Comparison of ENCODE assay signal across 13 cellular contexts in the genomic region with DNA sequence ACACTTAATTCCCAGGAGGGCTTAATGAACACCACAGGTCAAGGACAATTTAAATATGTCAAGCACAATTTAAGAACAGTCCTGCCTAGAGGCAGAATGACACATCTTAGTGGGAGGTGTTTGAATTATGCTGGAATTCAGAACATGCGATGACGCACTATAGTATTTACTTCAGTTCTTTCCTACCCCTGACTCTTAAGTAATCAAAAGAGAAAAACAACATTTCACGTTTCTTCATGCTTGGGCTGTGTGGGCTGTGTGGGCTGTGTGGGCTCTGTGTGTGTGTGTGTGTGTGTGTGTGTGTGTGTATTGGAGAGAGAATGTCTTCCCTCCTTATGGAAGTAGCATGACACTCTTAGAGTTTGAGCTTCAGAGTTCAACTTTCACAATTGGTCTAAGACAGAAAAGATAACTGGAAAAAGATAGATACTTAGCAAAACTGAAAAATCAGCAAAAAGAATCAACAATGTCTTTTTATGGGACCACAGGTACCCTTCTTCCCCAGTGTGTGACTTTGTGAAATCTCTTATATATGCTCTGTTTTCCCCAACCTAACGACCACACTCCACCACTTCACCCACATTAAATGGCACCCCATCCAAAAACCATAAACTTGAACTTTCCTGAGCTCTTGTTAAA. TPM values are rescaled to one million over a fixed set of nuclear protein-coding genes. Genes with fewer than 3 reads are reported as not detected.
A peak's percentile ranks its signal among the peaks of the same experiment; 100 is the strongest.
DNase-seq lines count a peak whose midpoint lies in the region; ATAC-seq and TF ChIP-seq lines count a peak whose summit lies in the region.
"Had no signal": no experiment of that assay in that cellular context is flagged by ENCODE, and none has a peak within 500 bp of the region (broad histone marks: within the 10 kb centered on the region; RNA-seq: fewer than 3 reads in every experiment).

No MANE protein-coding gene starts in this region.

- H3K4me2 ChIP-seq in SK-N-SH (peak overlapping the region; percentile 58), fibroblast of lung (ENCODE audit: extremely low read depth, insufficient read depth, low read length) (peak overlapping the region; percentile 76)

- H3K4me3 Mint-ChIP-seq in Calu3 (ENCODE audit: low read depth, unreplicated experiment) (no peak overlapping the region), osteocyte (ENCODE audit: unreplicated experiment) (peak overlapping the region; percentile 24), T-cell (no peak overlapping the region)
- no peak overlapping the region for H3K4me3 Mint-ChIP-seq in T-helper 2 cell treated with Interferon-gamma antibody and Interleukin-4, amounts not matched to agents 5 μg/mL and 100 μg/mL, for 36 hours
- H3K4me3 Mint-ChIP-seq: activated B cell treated with CpG ODN at 0.5 μM for 24 hours; activated naive CD8-positive, alpha-beta T cell treated with anti-CD3 and anti-CD28 coated beads, Interleukin-2, amount 50 U/mL, for 24 hours; immature natural killer cell had no signal

- no peaks in the 10 kb centered on the region for H3K9me3 ChIP-seq in SK-N-SH
- H3K9me3 ChIP-seq in fibroblast of lung (ENCODE audit: control insufficient read depth, insufficient read depth, low read depth, low read length) = no peaks in the 10 kb centered on the region
- no peaks in the 10 kb centered on the region for H3K9me3 ChIP-seq in spleen
- H3K9me3 ChIP-seq: tibial nerve had no signal

- H4K20me1 ChIP-seq in SK-N-SH (ENCODE audit: insufficient read depth) = no peaks in the 10 kb centered on the region
- H4K20me1 ChIP-seq in fibroblast of lung (ENCODE audit: control insufficient read depth, extremely low read depth, insufficient read depth, low read length) = no peaks in the 10 kb centered on the region

- peaks cover 5% of the 10 kb centered on the region for H3K36me3 Mint-ChIP-seq in Calu3 (ENCODE audit: insufficient read depth, unreplicated experiment)
- H3K36me3 Mint-ChIP-seq in osteocyte (ENCODE audit: unreplicated experiment) = no peaks in the 10 kb centered on the region
- no peaks in the 10 kb centered on the region for H3K36me3 Mint-ChIP-seq in T-cell
- no peaks in the 10 kb centered on the region for H3K36me3 Mint-ChIP-seq in T-helper 2 cell treated with Interferon-gamma antibody and Interleukin-4, amounts not matched to agents 5 μg/mL and 100 μg/mL, for 36 hours (ENCODE audit: low read depth)
- H3K36me3 Mint-ChIP-seq: immature natural killer cell had no signal

- H3K4me3 ChIP-seq in SK-N-SH (ENCODE audit: low read depth in 2 of 2, low read length in 1 of 2) (0 out of 4 replicates have a peak overlapping the region, but pooled peaks of 1 of the 2 experiments have one; percentile 8), fibroblast of lung (replicated peaks in 1 of 4; ENCODE audit: control extremely low read depth in 1 of 4, insufficient read depth in 1 of 4, low read depth in 3 of 4, low read length in 4 of 4) (no peak overlapping the region), spleen (no peak overlapping the region)
- H3K4me3 ChIP-seq: tibial nerve had no signal

- H3K9me2 ChIP-seq in SK-N-SH = no peaks in the 10 kb centered on the region

- no TSS peak for BruUV-seq in Calu3 (replicated peaks; lab: Mats Ljungman, UMichigan)

- H3K27me3 ChIP-seq in SK-N-SH (ENCODE audit: insufficient read depth) = no peaks in the 10 kb centered on the region
- H3K27me3 ChIP-seq in fibroblast of lung (ENCODE audit: control insufficient read depth, insufficient read depth, low read length) = no peaks in the 10 kb centered on the region
- no peaks in the 10 kb centered on the region for H3K27me3 ChIP-seq in spleen (replicated peaks in 1 of 7)
- H3K27me3 ChIP-seq: tibial nerve had no signal

- peaks cover 35% of the 10 kb centered on the region for H3K4me1 Mint-ChIP-seq in Calu3 (ENCODE audit: low read depth, unreplicated experiment)
- H3K4me1 Mint-ChIP-seq in osteocyte (ENCODE audit: unreplicated experiment) = peaks cover 60% of the 10 kb centered on the region
- H3K4me1 Mint-ChIP-seq in T-cell = no peaks in the 10 kb centered on the region
- H3K4me1 Mint-ChIP-seq in T-helper 2 cell treated with Interferon-gamma antibody and Interleukin-4, amounts not matched to agents 5 μg/mL and 100 μg/mL, for 36 hours (ENCODE audit: low read depth) = no peaks in the 10 kb centered on the region
- H3K4me1 Mint-ChIP-seq: activated B cell treated with CpG ODN at 0.5 μM for 24 hours; activated naive CD8-positive, alpha-beta T cell treated with anti-CD3 and anti-CD28 coated beads, Interleukin-2, amount 50 U/mL, for 24 hours had no signal

- peak overlapping the region; percentile 30; the same call in 1 of the 2 replicates for H2AFZ ChIP-seq in SK-N-SH (ENCODE audit: low read depth)
- no peak overlapping the region for H2AFZ ChIP-seq in fibroblast of lung (ENCODE audit: low read length)

- peaks cover 29% of the 10 kb centered on the region for H3F3A ChIP-seq in SK-N-SH (replicated peaks; ENCODE audit: insufficient read depth)

- H3K27ac Mint-ChIP-seq in Calu3 (ENCODE audit: unreplicated experiment) = peak overlapping the region; percentile 33
- H3K27ac Mint-ChIP-seq in osteocyte (ENCODE audit: unreplicated experiment) = peak overlapping the region; percentile 84
- H3K27ac Mint-ChIP-seq in T-cell = no peak overlapping the region
- no peak overlapping the region for H3K27ac Mint-ChIP-seq in T-helper 2 cell treated with Interferon-gamma antibody and Interleukin-4, amounts not matched to agents 5 μg/mL and 100 μg/mL, for 36 hours
- H3K27ac Mint-ChIP-seq: activated B cell treated with CpG ODN at 0.5 μM for 24 hours; activated naive CD8-positive, alpha-beta T cell treated with anti-CD3 and anti-CD28 coated beads, Interleukin-2, amount 50 U/mL, for 24 hours; immature natural killer cell had no signal

- H3K27me3 Mint-ChIP-seq in Calu3 (ENCODE audit: unreplicated experiment) (no peaks in the 10 kb centered on the region), osteocyte (ENCODE audit: unreplicated experiment) (no peaks in the 10 kb centered on the region), T-cell (peaks cover 6 to 7% of the 10 kb centered on the region in 2 donors)
- no peaks in the 10 kb centered on the region for H3K27me3 Mint-ChIP-seq in T-helper 2 cell treated with Interferon-gamma antibody and Interleukin-4, amounts not matched to agents 5 μg/mL and 100 μg/mL, for 36 hours (ENCODE audit: low read depth)
- H3K27me3 Mint-ChIP-seq: activated naive CD8-positive, alpha-beta T cell treated with anti-CD3 and anti-CD28 coated beads, Interleukin-2, amount 50 U/mL, for 24 hours had no signal

- ATAC-seq in T-cell (replicated peaks in 1 of 4) = no peak
- ATAC-seq: activated naive CD8-positive, alpha-beta T cell treated with anti-CD3 and anti-CD28 coated beads, Interleukin-2, amount 50 U/mL, for 24 hours had no signal

- TF ChIP-seq EP300 in SK-N-SH (IDR thresholded peaks at IDR 0.05; ENCODE audit: borderline replicate concordance in 1 of 2, low read depth in 1 of 2, low read length in 1 of 2) = peak in 1 of 2 experiments; percentile 45; a peak in 1 of 4 replicates

- H3K9me3 Mint-ChIP-seq in Calu3 (ENCODE audit: low read depth, unreplicated experiment) (no peaks in the 10 kb centered on the region), osteocyte (ENCODE audit: unreplicated experiment) (no peaks in the 10 kb centered on the region), T-cell (no peaks in the 10 kb centered on the region)
- no peaks in the 10 kb centered on the region for H3K9me3 Mint-ChIP-seq in T-helper 2 cell treated with Interferon-gamma antibody and Interleukin-4, amounts not matched to agents 5 μg/mL and 100 μg/mL, for 36 hours
- H3K9me3 Mint-ChIP-seq: activated B cell treated with CpG ODN at 0.5 μM for 24 hours; activated naive CD8-positive, alpha-beta T cell treated with anti-CD3 and anti-CD28 coated beads, Interleukin-2, amount 50 U/mL, for 24 hours; immature natural killer cell had no signal

- CTCF ChIA-PET in Calu3 (lab: Charles Lee) (interaction anchor here (0.6 kb wide), 1 partner anchor 627 kb away, joined by 4 read pairs; no protein-coding TSS in a partner anchor), SK-N-SH (lab: Yijun Ruan, JAX) (interaction anchor here (0.8 kb wide), 1 partner anchor 11 kb away, joined by 3 read pairs; no protein-coding TSS in a partner anchor), T-cell (lab: Charles Lee) (no interaction called here)

- H3K79me2 ChIP-seq in SK-N-SH (ENCODE audit: insufficient read depth) = no peaks in the 10 kb centered on the region
- H3K79me2 ChIP-seq in fibroblast of lung (ENCODE audit: control insufficient read depth, insufficient read depth, low read length) = no peaks in the 10 kb centered on the region

- TF ChIP-seq RAD21 in SK-N-SH (IDR thresholded peaks at IDR 0.05; ENCODE audit: low read length) = no peak

- POLR2A ChIA-PET in SK-N-SH (lab: Yijun Ruan, JAX) (no interaction called here), T-cell (lab: Charles Lee) (no interaction called here)

- intact Hi-C loops in Calu3 (cut with micrococcal nuclease; ENCODE audit: unreplicated experiment) (no loop called here), spleen (cut with DNase I; ENCODE audit: low total_unique reads) (no loop called here)

- H3K36me3 ChIP-seq in SK-N-SH (replicated peaks in 1 of 2; ENCODE audit: control insufficient read depth in 1 of 2, insufficient read depth in 2 of 2, low read length in 1 of 2) (no peaks in the 10 kb centered on the region), fibroblast of lung (ENCODE audit: control insufficient read depth, insufficient read depth, low read length) (no peaks in the 10 kb centered on the region), spleen (no peaks in the 10 kb centered on the region)
- H3K36me3 ChIP-seq: tibial nerve had no signal

- no peak for TF ChIP-seq POLR2A in spleen (IDR thresholded peaks at IDR 0.05)

- peaks cover 0 to 17% of the 10 kb centered on the region in 2 experiments; a peak in 1 of 4 replicates for H3K4me1 ChIP-seq in SK-N-SH (ENCODE audit: control insufficient read depth in 1 of 2, insufficient read depth in 2 of 2, low read depth in 1 of 2, low read length in 1 of 2)
- H3K4me1 ChIP-seq in fibroblast of lung (ENCODE audit: control insufficient read depth, extremely low read depth, insufficient read depth, low read length) = peaks cover 18% of the 10 kb centered on the region
- H3K4me1 ChIP-seq in spleen = no peaks in the 10 kb centered on the region

- WGBS in SK-N-SH (ENCODE audit: low lambda C conversion rate) = 49% methylated on average over 4 of the region's 4 CpGs
- 67 to 79% (median 75%) methylated on average over 4 of the region's 4 CpGs for WGBS in spleen, 5 donors

- H3K27ac ChIP-seq in SK-N-SH (ENCODE audit: low read depth in 2 of 2, low read length in 1 of 2) (peak overlapping the region; percentile 5 to 85; a peak in 3 of 4 replicates), fibroblast of lung (ENCODE audit: insufficient read depth, low read length) (peak overlapping the region; percentile 79), spleen (no peak overlapping the region)

- no peak for TF ChIP-seq CTCF in Calu3 (IDR thresholded peaks at IDR 0.05; ENCODE audit: unreplicated experiment)
- TF ChIP-seq CTCF in SK-N-SH (IDR thresholded peaks at IDR 0.05) = no peak
- TF ChIP-seq CTCF in fibroblast of lung (conservative IDR thresholded peaks at IDR 0.05 in 1 of 2, IDR thresholded peaks at IDR 0.05 in 1 of 2; ENCODE audit: low read depth in 1 of 2, low read length in 2 of 2) = no peak
- no peak for TF ChIP-seq CTCF in osteocyte (IDR thresholded peaks at IDR 0.05)
- TF ChIP-seq CTCF in spleen (IDR thresholded peaks at IDR 0.05 in 8 of 11, conservative IDR thresholded peaks at IDR 0.05 in 3 of 11) = no peak

- peak overlapping the region; percentile 44; the same call in 1 of the 2 replicates for H3K9ac ChIP-seq in SK-N-SH
- H3K9ac ChIP-seq in fibroblast of lung (ENCODE audit: insufficient read depth, low read length) = no peak overlapping the region

- DNase-seq in Calu3 = peak; percentile 36
- DNase-seq in SK-N-SH = no peak
- DNase-seq in fibroblast of lung (ENCODE audit: low read depth in 2 of 2) = peak; percentile 92 to 97
- DNase-seq in osteocyte (ENCODE audit: extremely low spot score, unreplicated experiment) = no peak
- DNase-seq in spleen = no peak
- no peak for DNase-seq in ureter (ENCODE audit: low spot score)
- no peak for DNase-seq in T-cell
- DNase-seq in T-helper 2 cell treated with Interferon-gamma antibody and Interleukin-4, amounts not matched to agents 5 μg/mL and 100 μg/mL, for 36 hours (ENCODE audit: low spot score) = no peak
- DNase-seq: activated B cell treated with CpG ODN at 0.5 μM for 24 hours; activated naive CD8-positive, alpha-beta T cell treated with anti-CD3 and anti-CD28 coated beads, Interleukin-2, amount 50 U/mL, for 24 hours; DMS 273 treated with DMSO at 0.1 percent for 48 hours; immature natural killer cell had no signal

RNA-seq across cellular contexts. Expression of gene CABCOCO1, which starts 33.7 kb away (rescaled TPM):
- total RNA-seq in Calu3 (2022) (not detected in 2 replicates), fibroblast of lung (0.26 and 0.83 TPM in 2 replicates), osteocyte (0.19 TPM in 1 of 2 replicates, not detected in the other), spleen (under 1 TPM in 3 of 7 donors, not detected in 4; 0.39 to 0.60 (median 0.56) TPM), ureter (1.0 TPM), T-cell (not detected)
- polyA plus RNA-seq in SK-N-SH (2012; rRNA removed) (0.71 and 0.94 TPM in 2 replicates), fibroblast of lung (0.75 and 1.6 TPM in 2 replicates), spleen (1 to 10 TPM in 1 of 3 donors, under 1 TPM in 2; 0.06 to 1.0 (median 0.29) TPM)
- polyA plus RNA-seq in SK-N-SH (2012; cell fraction: cytosol; rRNA removed) = 1.6 and 2.2 TPM in 2 replicates
- 0.11 and 0.44 TPM in 2 replicates for polyA plus RNA-seq in SK-N-SH (2012; cell fraction: nucleus; rRNA removed)
- 0.33 and 1.1 TPM in 2 replicates for polyA plus RNA-seq in fibroblast of lung (2012)
- polyA minus RNA-seq in fibroblast of lung (ENCODE audit: low replicate concordance) = not detected in 2 replicates
- total RNA-seq: activated B cell treated with CpG ODN at 0.5 μM for 24 hours, tibial nerve had no signal
- polyA plus RNA-seq: immature natural killer cell had no signal

Comparison
In these comparisons a context has a peak if more than half of its experiments do, and no peak if none do; other contexts are left out.
1. DNase-seq: peak in Calu3 (single experiment) and fibroblast of lung (2 of 2); none in SK-N-SH (single experiment), osteocyte (single experiment), spleen (single experiment), ureter (single experiment), T-cell (0 of 34) and T-helper 2 cell treated with Interferon-gamma antibody and Interleukin-4, amounts not matched to agents 5 μg/mL and 100 μg/mL, for 36 hours (single experiment).
2. H3K27ac Mint-ChIP-seq: peak in Calu3 (single experiment) and osteocyte (single experiment); none in T-cell (0 of 2) and T-helper 2 cell treated with Interferon-gamma antibody and Interleukin-4, amounts not matched to agents 5 μg/mL and 100 μg/mL, for 36 hours (single experiment).
3. H3K27ac ChIP-seq: peak in SK-N-SH (2 of 2) and fibroblast of lung (single experiment); none in spleen (0 of 8).
4. CTCF ChIA-PET loops: an anchor here in Calu3 (0.6 kb wide) and SK-N-SH (0.8 kb wide); none called in T-cell.